In genomic region chr3:49421890-49422378, GRCh38 we compare ENCODE assay signal across 9 cellular contexts. TPM values are rescaled to one million over a fixed set of nuclear protein-coding genes. Genes with fewer than 3 reads are reported as not detected.
A peak's percentile ranks its signal among the peaks of the same experiment; 100 is the strongest.
DNase-seq lines count a peak whose midpoint lies in the region; ATAC-seq and TF ChIP-seq lines count a peak whose summit lies in the region.
"Had no signal": no experiment of that assay in that cellular context is flagged by ENCODE, and none has a peak within 500 bp of the region (broad histone marks: within the 10 kb centered on the region; RNA-seq: fewer than 3 reads in every experiment).

No MANE protein-coding gene starts in this region.

- H3K27me3 ChIP-seq in tibial artery: no peaks in the 10 kb centered on the region

- H3K9me3 Mint-ChIP-seq in mesothelial cell of epicardium: no peaks in the 10 kb centered on the region

- no peaks in the 10 kb centered on the region for H3K9me3 ChIP-seq in tibial artery

- intact Hi-C loops in tibial artery (cut with DNase I; ENCODE audit: low total_unique reads): no loop called here

- H3K4me1 Mint-ChIP-seq in mesothelial cell of epicardium: peaks cover 17% of the 10 kb centered on the region

- H3K4me3 Mint-ChIP-seq in mesothelial cell of epicardium: peak overlapping the region; percentile 83

- peaks cover 14% of the 10 kb centered on the region for H3K36me3 Mint-ChIP-seq in mesothelial cell of epicardium

- H3K36me3 ChIP-seq in tibial artery: peaks cover 0 to 62% (median 17%) of the 10 kb centered on the region in 3 donors

- DNase-seq in activated CD4-positive, alpha-beta T cell treated with anti-CD3 and anti-CD28 coated beads for 48 hours: peak; percentile 40
- DNase-seq in activated CD4-positive, alpha-beta T cell treated with anti-CD3 and anti-CD28 coated beads for 1 hour: no peak
- DNase-seq in mesothelial cell of epicardium (ENCODE audit: low spot score in 2 of 2, unreplicated experiment in 2 of 2): no peak
- DNase-seq in tibial artery: no peak
- no peak for DNase-seq in NCI-H2081 (lab: John Stamatoyannopoulos, UW)
- DNase-seq in GM19238 (ENCODE audit: insufficient read length, low spot score): no peak
- no peak for DNase-seq in KBM-7
- DNase-seq: NCI-H774 had no signal

- H3K4me3 ChIP-seq in tibial artery: peak overlapping the region; percentile 39 to 44

- peak; percentile 5 for ATAC-seq in esophagus mucosa

- H3K27ac Mint-ChIP-seq in mesothelial cell of epicardium: peak overlapping the region; percentile 82

- peak overlapping the region in 1 of 2 donors; percentile 69 for H3K27ac ChIP-seq in tibial artery

- H3K27me3 Mint-ChIP-seq in mesothelial cell of epicardium (ENCODE audit: low read depth): no peaks in the 10 kb centered on the region

- in situ Hi-C loops in KBM-7 (cut with MboI; ENCODE audit: low pct_unique_long_range_greater_than_20kb, low sequenced_read_pairs): no loop called here

- no peak for TF ChIP-seq CTCF in mesothelial cell of epicardium (IDR thresholded peaks at IDR 0.05; ENCODE audit: unreplicated experiment)
- TF ChIP-seq CTCF in tibial artery (IDR thresholded peaks at IDR 0.05): no peak

- H3K4me1 ChIP-seq in tibial artery: peaks cover 0 to 19% (median 12%) of the 10 kb centered on the region in 4 donors

RNA-seq across cellular contexts. Expression of gene AMT, which starts 0.3 kb away (rescaled TPM):
- total RNA-seq in esophagus mucosa: 0.88 TPM
- 30.3 to 33.4 TPM (median 33.0 TPM) in 3 replicates for total RNA-seq in mesothelial cell of epicardium

RNA-seq across cellular contexts. Expression of gene NICN1, which starts 7.2 kb away (rescaled TPM):
- total RNA-seq in esophagus mucosa (6.1 TPM), mesothelial cell of epicardium (29.3 to 34.4 TPM (median 31.9 TPM) in 3 replicates)

RNA-seq across cellular contexts. Expression of gene TCTA, which starts 9.7 kb away (rescaled TPM):
- 12.4 TPM for total RNA-seq in esophagus mucosa
- 13.7 to 15.8 TPM (median 13.9 TPM) in 3 replicates for total RNA-seq in mesothelial cell of epicardium

RNA-seq across cellular contexts. Expression of gene RHOA, which starts 10.2 kb away (rescaled TPM):
- total RNA-seq in esophagus mucosa (311 TPM), mesothelial cell of epicardium (248 to 261 TPM (median 250 TPM) in 3 replicates)

RNA-seq across cellular contexts. Expression of gene DAG1, which starts 48.1 kb away (rescaled TPM):
- total RNA-seq in esophagus mucosa (48.3 TPM), mesothelial cell of epicardium (118 to 128 TPM (median 120 TPM) in 3 replicates)

Comparison
In these comparisons a context has a peak if more than half of its experiments do, and no peak if none do; other contexts are left out.
1. RNA of gene AMT, which starts 0.3 kb away (total RNA-seq): 30.3 to 33.4 TPM in mesothelial cell of epicardium; 0.88 TPM in esophagus mucosa (single experiment); every median in the first group is over 10 times any median in the second.